In genomic region chr10:99630439-99630838, GRCh38 we compare ENCODE assay signal across 9 cellular contexts. TPM values are rescaled to one million over a fixed set of nuclear protein-coding genes. Genes with fewer than 3 reads are reported as not detected.
DNase-seq lines count a peak whose midpoint lies in the region; ATAC-seq and TF ChIP-seq lines count a peak whose summit lies in the region.
"Had no signal": no experiment of that assay in that cellular context is flagged by ENCODE, and none has a peak within 500 bp of the region (broad histone marks: within the 10 kb centered on the region; RNA-seq: fewer than 3 reads in every experiment).

No MANE protein-coding gene starts in this region.

- H3K4me3 ChIP-seq in MM.1S (ENCODE audit: low read length) (no peak overlapping the region), neural progenitor cell (no peak overlapping the region)
- H3K4me3 ChIP-seq: thyroid gland had no signal

- DNase-seq in GM03348 (ENCODE audit: low spot score) (peak; percentile 55), MM.1S (peak; percentile 39), T47D (ENCODE audit: low read depth in 1 of 2, low spot score in 1 of 2) (peak; percentile 30 to 81), neural progenitor cell (ENCODE audit: low spot score) (peak; percentile 14), GM19238 (ENCODE audit: insufficient read length, low spot score) (no peak)

- H3K9ac ChIP-seq in MM.1S (ENCODE audit: low read length) (no peak overlapping the region), neural progenitor cell (no peak overlapping the region)

- no peaks in the 10 kb centered on the region for H3K9me2 ChIP-seq in MM.1S (replicated peaks; ENCODE audit: insufficient read depth, low read length)

- peaks cover 3% of the 10 kb centered on the region for H3K27me3 Mint-ChIP-seq in neural progenitor cell (ENCODE audit: insufficient read depth, low read depth)

- H3K4me1 ChIP-seq in MM.1S (ENCODE audit: low read length) (no peaks in the 10 kb centered on the region), neural progenitor cell (no peaks in the 10 kb centered on the region)
- H3K4me1 ChIP-seq: thyroid gland had no signal

- no peaks in the 10 kb centered on the region for H3K36me3 Mint-ChIP-seq in neural progenitor cell

- H3K36me3 ChIP-seq in MM.1S (replicated peaks; ENCODE audit: insufficient read depth, low read length) (no peaks in the 10 kb centered on the region), neural progenitor cell (no peaks in the 10 kb centered on the region)
- H3K36me3 ChIP-seq: thyroid gland had no signal

- H3K4me1 Mint-ChIP-seq in neural progenitor cell = no peaks in the 10 kb centered on the region

- H3K27me3 ChIP-seq in MM.1S (replicated peaks; ENCODE audit: insufficient read depth, low read length) (no peaks in the 10 kb centered on the region), neural progenitor cell (no peaks in the 10 kb centered on the region)
- H3K27me3 ChIP-seq: thyroid gland had no signal

- H3K9me3 ChIP-seq in MM.1S (replicated peaks; ENCODE audit: insufficient read depth, low read length) (no peaks in the 10 kb centered on the region), neural progenitor cell (ENCODE audit: low read depth) (no peaks in the 10 kb centered on the region)
- H3K9me3 ChIP-seq: thyroid gland had no signal

- no peak overlapping the region for H3K4me2 ChIP-seq in MM.1S (ENCODE audit: low read depth, low read length)
- no peak overlapping the region for H3K4me2 ChIP-seq in neural progenitor cell

- no peaks in the 10 kb centered on the region for H3K9me3 Mint-ChIP-seq in neural progenitor cell

- H3K27ac ChIP-seq in MM.1S (ENCODE audit: low read length) = no peak overlapping the region
- H3K27ac ChIP-seq in neural progenitor cell = no peak overlapping the region
- H3K27ac ChIP-seq: thyroid gland had no signal

- TF ChIP-seq CTCF in MM.1S (IDR thresholded peaks at IDR 0.05; ENCODE audit: low read length) (peak; percentile 34), neural progenitor cell (IDR thresholded peaks at IDR 0.05) (no peak)

- in situ Hi-C loops in T47D (cut with HindIII; ENCODE audit: low pct_unique_long_range_greater_than_20kb, low sequenced_read_pairs) = no loop called here

- ATAC-seq in HG02840 (IDR thresholded peaks at IDR 0.05; ENCODE audit: low FRiP score, unreplicated experiment) (no peak), GM18519 (IDR thresholded peaks at IDR 0.05; ENCODE audit: low FRiP score, unreplicated experiment) (no peak), HG03139 (IDR thresholded peaks at IDR 0.05; ENCODE audit: unreplicated experiment) (no peak)

- H3K4me3 Mint-ChIP-seq in neural progenitor cell = no peak overlapping the region

- H4K20me1 ChIP-seq in MM.1S (ENCODE audit: insufficient read depth, low read length) (no peaks in the 10 kb centered on the region), neural progenitor cell (ENCODE audit: low read depth) (no peaks in the 10 kb centered on the region)

- H2AFZ ChIP-seq in MM.1S (ENCODE audit: low read length) = no peak overlapping the region
- H2AFZ ChIP-seq in neural progenitor cell (replicated peaks) = no peak overlapping the region

- no peak overlapping the region for H3K27ac Mint-ChIP-seq in neural progenitor cell

- H3K79me2 ChIP-seq in MM.1S (ENCODE audit: low read length) = no peaks in the 10 kb centered on the region
- no peaks in the 10 kb centered on the region for H3K79me2 ChIP-seq in neural progenitor cell (ENCODE audit: low read depth)

- no peaks in the 10 kb centered on the region for H3F3A ChIP-seq in MM.1S (ENCODE audit: insufficient read depth, low read length)
- H3F3A ChIP-seq in neural progenitor cell (ENCODE audit: low read depth) = no peaks in the 10 kb centered on the region

RNA-seq across cellular contexts. Expression of gene SLC25A28, which starts 10.2 kb away (rescaled TPM):
- total RNA-seq in neural progenitor cell (ENCODE audit: low replicate concordance) = 12.4 and 15.3 TPM in 2 replicates

RNA-seq across cellular contexts. Expression of gene ENTPD7, which starts 28.9 kb away (rescaled TPM):
- 7.2 and 10.2 TPM in 2 replicates for total RNA-seq in neural progenitor cell (ENCODE audit: low replicate concordance)
